27 cellular contexts compared by ENCODE assay signal in genomic region chr10:87652261-87652660, GRCh38.
"Had no signal": no experiment of that assay in that cellular context is flagged by ENCODE, and none has a peak within 500 bp of the region (broad histone marks: within the 10 kb centered on the region; RNA-seq: fewer than 3 reads in every experiment).

No MANE protein-coding gene starts in this region.

- H3K27me3 ChIP-seq: colonic mucosa, left lung, ovary, sigmoid colon, testis, transverse colon, upper lobe of right lung, uterus had no signal

- H3K27ac Mint-ChIP-seq: dendritic cell treated with granulocyte-macrophage colony-stimulating factor and Interleukin-4, amounts not matched to agents 40 ng/mL and 50 ng/mL, for 4 days; naive thymus-derived CD8-positive, alpha-beta T cell; nephron progenitor cell; stimulated activated memory B cell treated with anti-CD40 and anti-IgM and Interleukin-4, amounts not matched to agents 10 μg/mL and 1 μg/mL and 100 μg/mL, for 72 hours had no signal

- H3K36me3 Mint-ChIP-seq: naive thymus-derived CD8-positive, alpha-beta T cell; stimulated activated memory B cell treated with anti-CD40 and anti-IgM and Interleukin-4, amounts not matched to agents 10 μg/mL and 1 μg/mL and 100 μg/mL, for 72 hours had no signal

- H3K9me3 ChIP-seq: colonic mucosa, left lung, ovary, psoas muscle, sigmoid colon, testis, transverse colon, upper lobe of right lung, uterus had no signal

- H3K36me3 ChIP-seq: colonic mucosa, left lung, ovary, sigmoid colon, transverse colon, upper lobe of right lung, uterus had no signal

- ATAC-seq: left cardiac atrium; left lung; naive thymus-derived CD8-positive, alpha-beta T cell; psoas muscle; right cardiac atrium; stimulated activated memory B cell treated with anti-CD40 and anti-IgM and Interleukin-4, amounts not matched to agents 10 μg/mL and 1 μg/mL and 100 μg/mL, for 72 hours; stimulated activated naive CD8-positive, alpha-beta T cell treated with anti-CD3 and anti-CD28 coated beads, Interleukin-15, Interleukin-2, amounts not matched to agents 100 U/mL and 50 U/mL, for 24 hours; upper lobe of right lung had no signal

- H3K27ac ChIP-seq: colonic mucosa, left lung, ovary, psoas muscle, sigmoid colon, testis, transverse colon, upper lobe of right lung, uterus had no signal

- H3K4me1 ChIP-seq: colonic mucosa, psoas muscle, sigmoid colon, uterus had no signal

- H3K4me1 Mint-ChIP-seq: stimulated activated memory B cell treated with anti-CD40 and anti-IgM and Interleukin-4, amounts not matched to agents 10 μg/mL and 1 μg/mL and 100 μg/mL, for 72 hours had no signal

- DNase-seq: colonic mucosa; effector CD8-positive, alpha-beta T cell; erythroblast; hypothalamus; left cardiac atrium; left lung; mesenchymal stem cell; naive thymus-derived CD8-positive, alpha-beta T cell; nephron progenitor cell; occipital lobe; ovary; posterior cingulate gyrus; psoas muscle; right cardiac atrium; sigmoid colon; stimulated activated CD4-positive, alpha-beta T cell treated with anti-CD3 and anti-CD28 coated beads, Interleukin-4, amount 100 ng/mL, for 4 hours; stimulated activated naive CD8-positive, alpha-beta T cell treated with anti-CD3 and anti-CD28 coated beads, Interleukin-15, Interleukin-2, amounts not matched to agents 100 U/mL and 50 U/mL, for 24 hours; substantia nigra; testis; transverse colon; upper lobe of right lung; uterus had no signal

- H3K4me3 Mint-ChIP-seq: dendritic cell treated with granulocyte-macrophage colony-stimulating factor and Interleukin-4, amounts not matched to agents 40 ng/mL and 50 ng/mL, for 4 days; naive thymus-derived CD8-positive, alpha-beta T cell; nephron progenitor cell; stimulated activated memory B cell treated with anti-CD40 and anti-IgM and Interleukin-4, amounts not matched to agents 10 μg/mL and 1 μg/mL and 100 μg/mL, for 72 hours had no signal

- H3K4me3 ChIP-seq: colonic mucosa, left lung, ovary, psoas muscle, sigmoid colon, testis, transverse colon, upper lobe of right lung, uterus had no signal

- FAIRE-seq: endometrium, frontal cortex, islet of Langerhans had no signal

- H3K9me3 Mint-ChIP-seq: dendritic cell treated with granulocyte-macrophage colony-stimulating factor and Interleukin-4, amounts not matched to agents 40 ng/mL and 50 ng/mL, for 4 days; naive thymus-derived CD8-positive, alpha-beta T cell; nephron progenitor cell; stimulated activated memory B cell treated with anti-CD40 and anti-IgM and Interleukin-4, amounts not matched to agents 10 μg/mL and 1 μg/mL and 100 μg/mL, for 72 hours had no signal
